11 cellular contexts compared by ENCODE assay signal in the genomic region with DNA sequence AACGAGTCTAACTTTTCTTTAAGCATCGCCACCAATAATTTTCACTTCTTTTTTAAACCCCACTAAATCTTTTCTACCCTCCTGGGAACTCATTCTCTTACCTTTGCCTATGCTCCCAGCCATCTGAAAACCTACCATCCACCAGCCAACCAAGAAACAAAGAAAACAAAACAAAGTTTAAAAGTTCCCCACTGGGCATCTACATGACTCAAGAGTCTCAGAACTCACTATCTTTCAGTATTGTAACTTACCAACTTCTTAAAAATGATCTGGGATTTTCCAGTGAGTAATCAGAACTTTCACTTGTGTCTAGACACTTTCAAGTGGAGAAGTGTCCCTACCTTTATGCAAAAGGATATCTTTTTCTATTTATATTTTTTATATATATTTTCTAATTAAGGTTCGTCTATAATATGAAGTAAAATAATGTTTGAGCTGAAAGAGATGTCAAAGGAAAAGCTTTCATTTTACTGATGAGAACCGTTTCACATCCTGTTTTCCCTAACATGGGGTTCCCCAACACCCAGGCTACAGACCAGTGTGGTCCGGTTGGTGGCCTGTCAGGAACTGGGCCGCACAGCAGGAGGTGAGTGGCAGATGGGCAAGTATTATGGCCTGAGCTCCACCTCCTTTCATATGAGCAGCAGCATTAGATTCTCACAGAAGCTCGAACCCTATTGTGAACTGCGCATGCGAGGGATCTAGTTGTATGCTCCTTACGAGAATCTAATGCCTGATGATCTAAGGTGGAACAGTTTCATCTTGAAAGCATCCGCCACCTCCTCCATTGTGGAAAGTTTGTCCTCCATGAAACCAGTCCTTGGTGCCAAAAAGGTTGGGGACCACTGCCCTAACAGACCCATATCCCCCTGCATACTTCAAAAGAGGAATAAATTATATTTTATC. TPM values are rescaled to one million over a fixed set of nuclear protein-coding genes. Genes with fewer than 3 reads are reported as not detected.
DNase-seq lines count a peak whose midpoint lies in the region; ATAC-seq and TF ChIP-seq lines count a peak whose summit lies in the region.
"Had no signal": no experiment of that assay in that cellular context is flagged by ENCODE, and none has a peak within 500 bp of the region (broad histone marks: within the 10 kb centered on the region; RNA-seq: fewer than 3 reads in every experiment).

No MANE protein-coding gene starts in this region.

- TF ChIP-seq CTCF in choroid plexus epithelial cell (conservative IDR thresholded peaks at IDR 0.05; ENCODE audit: low read depth, low read length), result no peak
- no peak for TF ChIP-seq CTCF in A673 (conservative IDR thresholded peaks at IDR 0.05; ENCODE audit: low read depth, low read length)
- TF ChIP-seq CTCF in tibial artery (IDR thresholded peaks at IDR 0.05), result no peak

- H3K36me3 ChIP-seq in A673 (ENCODE audit: insufficient read depth, low read length, poor library complexity, severe bottlenecking), result no peaks in the 10 kb centered on the region
- no peaks in the 10 kb centered on the region for H3K36me3 ChIP-seq in tibial artery

- H3K27me3 ChIP-seq in A673 (replicated peaks; ENCODE audit: insufficient read depth, low read depth, low read length, poor library complexity) (no peaks in the 10 kb centered on the region), tibial artery (no peaks in the 10 kb centered on the region)

- BruUV-seq in A673 (replicated peaks; lab: Mats Ljungman, UMichigan), result no TSS peak

- CTCF ChIA-PET in A673 (lab: Charles Lee), result no interaction called here

- ATAC-seq in GM18520 (IDR thresholded peaks at IDR 0.05; ENCODE audit: unreplicated experiment) (peak; percentile 92), GM21360 (IDR thresholded peaks at IDR 0.05; ENCODE audit: unreplicated experiment) (peak; percentile 95), HG03135 (IDR thresholded peaks at IDR 0.05; ENCODE audit: unreplicated experiment) (peak; percentile 89)

- H3K4me1 ChIP-seq in A673 (ENCODE audit: insufficient read depth, low read length, poor library complexity, severe bottlenecking) (no peaks in the 10 kb centered on the region), tibial artery (no peaks in the 10 kb centered on the region)

- POLR2A ChIA-PET in A673 (lab: Charles Lee; ENCODE audit: low non-redundant PET), result no interaction called here

- H3K9me3 ChIP-seq in A673 (ENCODE audit: low read depth, low read length, poor library complexity, severe bottlenecking) (no peaks in the 10 kb centered on the region), tibial artery (no peaks in the 10 kb centered on the region)

- H3K27ac ChIP-seq in A673 (ENCODE audit: low read depth, low read length, poor library complexity, severe bottlenecking), result no peak overlapping the region
- no peak overlapping the region for H3K27ac ChIP-seq in tibial artery

- H3K4me3 ChIP-seq in choroid plexus epithelial cell (ENCODE audit: low read depth, low read length) (no peak overlapping the region), A673 (ENCODE audit: low read depth, low read length, poor library complexity, severe bottlenecking) (no peak overlapping the region), tibial artery (no peak overlapping the region)

- intact Hi-C loops in A673 (cut with micrococcal nuclease; ENCODE audit: unreplicated experiment) (no loop called here), tibial artery (cut with DNase I; ENCODE audit: low total_unique reads) (loop anchor here (10.0 kb wide), 1 partner anchor 397 kb away; no protein-coding TSS in a partner anchor)

- DNase-seq in choroid plexus epithelial cell (ENCODE audit: low read depth) (peak; percentile 30), A673 (ENCODE audit: low spot score) (no peak), HuH-7 (ENCODE audit: low spot score) (no peak), tibial artery (no peak)
- no peak for DNase-seq in effector CD8-positive, alpha-beta T cell (lab: John Stamatoyannopoulos, UW)
- DNase-seq: amniotic stem cell, NCI-H1105 treated with DMSO at 0.1 percent for 48 hours, SW 1271 had no signal

RNA-seq across cellular contexts. Expression of gene TIGD2, which starts 9.8 kb away (rescaled TPM):
- 2.8 TPM in 2 replicates for total RNA-seq in A673 (2021)

RNA-seq across cellular contexts. Expression of gene FAM13A, which starts 44.5 kb away (rescaled TPM):
- 15.5 and 16.1 TPM in 2 replicates for total RNA-seq in A673 (2021)
